In the genomic region with DNA sequence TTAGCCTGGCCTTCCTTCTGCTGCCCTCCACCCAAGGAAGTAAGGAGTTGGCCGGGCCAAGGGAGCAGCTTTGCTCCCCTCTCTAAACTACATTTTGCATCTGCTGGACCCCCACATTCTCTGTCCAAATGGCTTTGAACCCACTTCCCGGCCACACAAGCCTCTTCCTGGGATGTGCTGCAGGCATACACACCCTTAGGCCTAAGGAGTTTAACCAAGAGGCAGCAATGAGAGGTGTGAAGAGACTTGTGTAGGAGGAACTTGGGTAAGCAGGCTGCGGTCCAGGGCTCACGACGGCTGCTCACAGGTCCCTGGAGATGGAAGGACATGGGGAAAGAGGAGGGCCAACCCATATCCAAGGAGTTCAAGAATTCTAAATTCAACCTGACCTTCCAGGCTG, we compare ENCODE assay signal across 9 cellular contexts.
A peak's percentile ranks its signal among the peaks of the same experiment; 100 is the strongest.
DNase-seq lines count a peak whose midpoint lies in the region; ATAC-seq and TF ChIP-seq lines count a peak whose summit lies in the region.
"Had no signal": no experiment of that assay in that cellular context is flagged by ENCODE, and none has a peak within 500 bp of the region (broad histone marks: within the 10 kb centered on the region; RNA-seq: fewer than 3 reads in every experiment).

No MANE protein-coding gene starts in this region.

- CTCF ChIA-PET in IMR-90 (lab: Yijun Ruan, JAX), result no interaction called here

- no peak overlapping the region for H2BK120ac ChIP-seq in IMR-90 (ENCODE audit: low read depth, low read length)

- no peak overlapping the region for H4K8ac ChIP-seq in IMR-90 (ENCODE audit: low read depth in 2 of 2, low read length in 2 of 2)

- no peak overlapping the region for H3K23ac ChIP-seq in IMR-90 (ENCODE audit: low read depth, low read length)

- intact Hi-C loops in IMR-90 (cut with micrococcal nuclease), result no loop called here
- intact Hi-C loops in dendritic cell treated with granulocyte-macrophage colony-stimulating factor and Interleukin-4, amounts not matched to agents 40 ng/mL and 50 ng/mL, for 4 days (cut with micrococcal nuclease), result loop anchor here (5.0 to 10.0 kb wide), 2 partner anchors 35 to 912 kb away; a partner anchor contains a TSS

- in situ Hi-C loops in IMR-90 (cut with MboI; ENCODE audit: low sequenced_read_pairs), result no loop called here

- peaks cover 0 to 9% (median 3%) of the 10 kb centered on the region in 11 experiments; a peak in 7 of 22 replicates for H3K9me3 ChIP-seq in BLaER1 treated with 17β-estradiol and CSF1 and Interleukin-3, amounts not matched to agents 10 nM and 100 nM (replicated peaks in 1 of 11)
- no peaks in the 10 kb centered on the region for H3K9me3 ChIP-seq in IMR-90 (ENCODE audit: control insufficient read depth, insufficient read depth, low read length)
- no peaks in the 10 kb centered on the region for H3K9me3 ChIP-seq in neural progenitor cell (ENCODE audit: low read depth)

- H3K36me3 Mint-ChIP-seq in dendritic cell treated with granulocyte-macrophage colony-stimulating factor and Interleukin-4, amounts not matched to agents 40 ng/mL and 50 ng/mL, for 4 days (ENCODE audit: low read depth), result no peaks in the 10 kb centered on the region
- H3K36me3 Mint-ChIP-seq in neural progenitor cell, result peaks cover 14% of the 10 kb centered on the region

- H3K9me1 ChIP-seq in IMR-90 (ENCODE audit: insufficient read depth, low read length), result peaks cover 5% of the 10 kb centered on the region

- no TSS peak for BruUV-seq in IMR-90 (replicated peaks; lab: Mats Ljungman, UMichigan)

- peak overlapping the region; percentile 72 to 94 (median 88) for H3K27ac ChIP-seq in BLaER1 treated with 17β-estradiol and CSF1 and Interleukin-3, amounts not matched to agents 10 nM and 100 nM
- H3K27ac ChIP-seq in IMR-90 (ENCODE audit: insufficient read depth, low read length) (no peak overlapping the region), neural progenitor cell (no peak overlapping the region)

- H3K79me1 ChIP-seq in IMR-90 (ENCODE audit: low read depth in 1 of 2, low read length in 2 of 2), result peaks cover 0 to 53% of the 10 kb centered on the region in 2 experiments

- H3K36me3 ChIP-seq in BLaER1 treated with 17β-estradiol and CSF1 and Interleukin-3, amounts not matched to agents 10 nM and 100 nM, result peaks cover 0 to 14% (median 0%) of the 10 kb centered on the region in 11 experiments; a peak in 3 of 22 replicates
- H3K36me3 ChIP-seq in IMR-90 (ENCODE audit: control insufficient read depth, insufficient read depth, low read length) (peaks cover 13% of the 10 kb centered on the region), neural progenitor cell (no peaks in the 10 kb centered on the region)

- no peak overlapping the region for H2BK15ac ChIP-seq in IMR-90 (ENCODE audit: low read depth, low read length)

- peaks cover 46% of the 10 kb centered on the region for H3K4me1 Mint-ChIP-seq in dendritic cell treated with granulocyte-macrophage colony-stimulating factor and Interleukin-4, amounts not matched to agents 40 ng/mL and 50 ng/mL, for 4 days (ENCODE audit: low read depth)
- peaks cover 49% of the 10 kb centered on the region for H3K4me1 Mint-ChIP-seq in neural progenitor cell

- 100% methylated on average over 3 of the region's 5 CpGs; no CpG with 5 or more reads in 1 of the 2 experiments for WGBS in IMR-90 (ENCODE audit: extremely low coverage in 2 of 2, insufficient read length in 1 of 2), 2 experiments

- no peak overlapping the region for H4K5ac ChIP-seq in IMR-90 (ENCODE audit: low read depth, low read length)

- H3K4ac ChIP-seq in IMR-90 (ENCODE audit: low read depth, low read length), result no peak overlapping the region

- no peak overlapping the region for H3K14ac ChIP-seq in IMR-90 (replicated peaks; ENCODE audit: low read depth, low read length)

- no peak overlapping the region for H2AK9ac ChIP-seq in IMR-90 (replicated peaks; ENCODE audit: low read depth, low read length, poor library complexity)

- peaks cover 61 to 87% (median 72%) of the 10 kb centered on the region in 10 experiments for H3K4me1 ChIP-seq in BLaER1 treated with 17β-estradiol and CSF1 and Interleukin-3, amounts not matched to agents 10 nM and 100 nM
- H3K4me1 ChIP-seq in IMR-90 (ENCODE audit: control insufficient read depth, insufficient read depth, low read length) (peaks cover 7% of the 10 kb centered on the region), neural progenitor cell (peaks cover 24% of the 10 kb centered on the region)

- H3K4me2 ChIP-seq in BLaER1 treated with 17β-estradiol and CSF1 and Interleukin-3, amounts not matched to agents 10 nM and 100 nM, result peak overlapping the region; percentile 65 to 91 (median 84); a peak in 21 of 22 replicates
- H3K4me2 ChIP-seq in IMR-90 (ENCODE audit: low read depth, low read length), result no peak overlapping the region
- no peak overlapping the region for H3K4me2 ChIP-seq in neural progenitor cell

- no peaks in the 10 kb centered on the region for H3K79me2 ChIP-seq in neural progenitor cell (ENCODE audit: low read depth)

- H3K27ac Mint-ChIP-seq in dendritic cell treated with granulocyte-macrophage colony-stimulating factor and Interleukin-4, amounts not matched to agents 40 ng/mL and 50 ng/mL, for 4 days, result peak overlapping the region; percentile 99
- peak overlapping the region; percentile 68 for H3K27ac Mint-ChIP-seq in neural progenitor cell

- peaks cover 0 to 22% (median 19%) of the 10 kb centered on the region in 11 experiments; a peak in 16 of 22 replicates for H3K27me3 ChIP-seq in BLaER1 treated with 17β-estradiol and CSF1 and Interleukin-3, amounts not matched to agents 10 nM and 100 nM
- H3K27me3 ChIP-seq in IMR-90 (ENCODE audit: control insufficient read depth, insufficient read depth, low read length), result no peaks in the 10 kb centered on the region
- H3K27me3 ChIP-seq in neural progenitor cell, result no peaks in the 10 kb centered on the region

- H2AK5ac ChIP-seq in IMR-90 (ENCODE audit: low read depth, low read length), result no peak overlapping the region

- no peak for ATAC-seq in IMR-90 (ENCODE audit: low read depth)
- no peak for ATAC-seq in esophagus mucosa

- TF ChIP-seq CTCF in IMR-90 (conservative IDR thresholded peaks at IDR 0.05; ENCODE audit: low read depth, low read length) (no peak), neural progenitor cell (IDR thresholded peaks at IDR 0.05) (no peak)

- no peak overlapping the region for H3K4me3 Mint-ChIP-seq in dendritic cell treated with granulocyte-macrophage colony-stimulating factor and Interleukin-4, amounts not matched to agents 40 ng/mL and 50 ng/mL, for 4 days
- no peak overlapping the region for H3K4me3 Mint-ChIP-seq in neural progenitor cell

- DNase-seq in IMR-90 (no peak), neural progenitor cell (ENCODE audit: low spot score) (no peak), HPDE6-E6E7 (ENCODE audit: extremely low spot score) (no peak), SW480 (ENCODE audit: low spot score) (no peak)
- no peak for DNase-seq in effector CD8-positive, alpha-beta T cell (lab: John Stamatoyannopoulos, UW)
- DNase-seq: Karpas-422 had no signal

- H2AFZ ChIP-seq in IMR-90 (replicated peaks; ENCODE audit: low read length, poor library complexity) (peak overlapping the region; percentile 25), neural progenitor cell (replicated peaks) (no peak overlapping the region)

- peak overlapping the region in 7 of 10 experiments; percentile 10 to 73 (median 37); a peak in 7 of 20 replicates for H3K4me3 ChIP-seq in BLaER1 treated with 17β-estradiol and CSF1 and Interleukin-3, amounts not matched to agents 10 nM and 100 nM
- no peak overlapping the region for H3K4me3 ChIP-seq in IMR-90 (ENCODE audit: insufficient read depth, low read depth, low read length)
- no peak overlapping the region for H3K4me3 ChIP-seq in neural progenitor cell

- no peaks in the 10 kb centered on the region for H3K9me3 Mint-ChIP-seq in dendritic cell treated with granulocyte-macrophage colony-stimulating factor and Interleukin-4, amounts not matched to agents 40 ng/mL and 50 ng/mL, for 4 days
- no peaks in the 10 kb centered on the region for H3K9me3 Mint-ChIP-seq in neural progenitor cell

- TF ChIP-seq RAD21 in IMR-90 (IDR thresholded peaks at IDR 0.05; ENCODE audit: low read length), result no peak

- H3K18ac ChIP-seq in IMR-90 (ENCODE audit: low read depth, low read length), result no peak overlapping the region

- H4K91ac ChIP-seq in IMR-90 (ENCODE audit: insufficient read depth, low read depth, low read length), result no peak overlapping the region

- H2BK20ac ChIP-seq in IMR-90 (ENCODE audit: low read depth, low read length), result no peak overlapping the region

- H4K20me1 ChIP-seq in BLaER1 treated with 17β-estradiol and CSF1 and Interleukin-3, amounts not matched to agents 10 nM and 100 nM, result peaks cover 0 to 13% (median 0%) of the 10 kb centered on the region in 11 experiments; a peak in 1 of 22 replicates
- H4K20me1 ChIP-seq in IMR-90 (ENCODE audit: insufficient read depth, low read length) (no peaks in the 10 kb centered on the region), neural progenitor cell (ENCODE audit: low read depth) (no peaks in the 10 kb centered on the region)

- POLR2A ChIA-PET in IMR-90 (lab: Charles Lee; ENCODE audit: unreplicated experiment), result no interaction called here

- H3K9ac ChIP-seq in BLaER1 treated with 17β-estradiol and CSF1 and Interleukin-3, amounts not matched to agents 10 nM and 100 nM, result peak overlapping the region in 7 of 11 experiments; percentile 2 to 85 (median 76); a peak in 9 of 22 replicates
- no peak overlapping the region for H3K9ac ChIP-seq in IMR-90 (ENCODE audit: low read depth, low read length)
- H3K9ac ChIP-seq in neural progenitor cell, result no peak overlapping the region

- no peaks in the 10 kb centered on the region for H3F3A ChIP-seq in neural progenitor cell (ENCODE audit: low read depth)

- no peaks in the 10 kb centered on the region for H3K27me3 Mint-ChIP-seq in dendritic cell treated with granulocyte-macrophage colony-stimulating factor and Interleukin-4, amounts not matched to agents 40 ng/mL and 50 ng/mL, for 4 days
- H3K27me3 Mint-ChIP-seq in neural progenitor cell (ENCODE audit: insufficient read depth, low read depth), result peaks cover 2% of the 10 kb centered on the region

- TF ChIP-seq POLR2A in IMR-90 (IDR thresholded peaks at IDR 0.05; ENCODE audit: low read depth, low read length), result no peak

- H2BK5ac ChIP-seq in IMR-90 (ENCODE audit: low read depth, low read length, poor library complexity, severe bottlenecking), result no peak overlapping the region

- dilution Hi-C loops in IMR-90 (cut with HindIII; ENCODE audit: low sequenced_read_pairs, unreplicated experiment), result no loop called here

- no peak overlapping the region for H3K56ac ChIP-seq in IMR-90 (ENCODE audit: extremely low read depth, insufficient read depth, low read length)

TF ChIP-seq in IMR-90, 13 proteins besides CTCF, POLR2A, EP300 and RAD21 (continues in another document):
- TF ChIP-seq RFX5 (IDR thresholded peaks at IDR 0.05; ENCODE audit: low read depth, low read length) (no peak), BHLHE40 (IDR thresholded peaks at IDR 0.05; ENCODE audit: low read depth, low read length) (no peak), CHD1 (IDR thresholded peaks at IDR 0.05; ENCODE audit: low read depth, low read length) (no peak), FOS (IDR thresholded peaks at IDR 0.05; ENCODE audit: low read depth, low read length) (no peak)

Comparison
In these comparisons a context has a peak if more than half of its experiments do, and no peak if none do; other contexts are left out.
1. H3K27ac ChIP-seq: peak in BLaER1 treated with 17β-estradiol and CSF1 and Interleukin-3, amounts not matched to agents 10 nM and 100 nM (11 of 11); none in IMR-90 (single experiment) and neural progenitor cell (single experiment).
2. H3K4me2 ChIP-seq: peak in BLaER1 treated with 17β-estradiol and CSF1 and Interleukin-3, amounts not matched to agents 10 nM and 100 nM (11 of 11); none in IMR-90 (single experiment) and neural progenitor cell (single experiment).
3. H3K4me3 ChIP-seq: peak in BLaER1 treated with 17β-estradiol and CSF1 and Interleukin-3, amounts not matched to agents 10 nM and 100 nM (7 of 10); none in IMR-90 (single experiment) and neural progenitor cell (single experiment).
4. H3K9ac ChIP-seq: peak in BLaER1 treated with 17β-estradiol and CSF1 and Interleukin-3, amounts not matched to agents 10 nM and 100 nM (7 of 11); none in IMR-90 (single experiment) and neural progenitor cell (single experiment).